ENCODE assay signal across 1 cellular context in genomic region chr21:43916691-43917514, GRCh38.
TF ChIP-seq lines count a peak whose summit lies in the region.

No MANE protein-coding gene starts in this region.

TF ChIP-seq in K562, 482 proteins besides CTCF, POLR2A, EP300 and RAD21 (continued from another document):
- TF ChIP-seq CHD7 (IDR thresholded peaks at IDR 0.05; ENCODE audit: low read depth, low read length) (no peak), CCNT2 (IDR thresholded peaks at IDR 0.05; ENCODE audit: borderline replicate concordance, extremely low read depth, insufficient read length, low read depth, low read length) (no peak), FOXA3 (CRISPR knock-in tag; conservative IDR thresholded peaks at IDR 0.05 in 1 of 2, IDR thresholded peaks at IDR 0.05 in 1 of 2) (no peak; a peak in 1 of 4 replicates), SREBF1 (IDR thresholded peaks at IDR 0.05; ENCODE audit: borderline replicate concordance, low read depth, low read length) (no peak), ZNF253 (CRISPR knock-in tag; conservative IDR thresholded peaks at IDR 0.05) (no peak), SP1 (CRISPR knock-in tag; IDR thresholded peaks at IDR 0.05) (no peak), ZNF695 (CRISPR knock-in tag; IDR thresholded peaks at IDR 0.05) (no peak), ZNF274 (IDR thresholded peaks at IDR 0.05; ENCODE audit: borderline replicate concordance, low read depth, low read length) (no peak), U2AF2 (optimal IDR thresholded peaks at IDR 0.05; ENCODE audit: low read depth, low read length) (no peak), CSDE1 (IDR thresholded peaks at IDR 0.05) (no peak), HNRNPL (IDR thresholded peaks at IDR 0.05; ENCODE audit: low read depth, low read length) (no peak), TCFL5 (CRISPR knock-in tag; conservative IDR thresholded peaks at IDR 0.05) (no peak), CREB1 (IDR thresholded peaks at IDR 0.05) (no peak), CREB1 (CRISPR knock-in tag; IDR thresholded peaks at IDR 0.05) (no peak), ZNF395 (CRISPR knock-in tag; IDR thresholded peaks at IDR 0.05) (0 out of 2 replicates have a peak, but pooled peaks have one; percentile 62), NUFIP1 (IDR thresholded peaks at IDR 0.05; ENCODE audit: partially characterized antibody) (no peak), ELF1 (tag; IDR thresholded peaks at IDR 0.05) (no peak), TAF1 (IDR thresholded peaks at IDR 0.05; ENCODE audit: control insufficient read depth, extremely low read depth, insufficient read depth, low read length, severe bottlenecking) (peak; percentile 49), FOXK2 (conservative IDR thresholded peaks at IDR 0.05 in 1 of 2, IDR thresholded peaks at IDR 0.05 in 1 of 2; ENCODE audit: low read depth in 2 of 2) (0 out of 4 replicates have a peak, but pooled peaks of 1 of the 2 experiments have one; percentile 10), ZNF407 (IDR thresholded peaks at IDR 0.05; ENCODE audit: low read depth) (no peak), HOXB6 (CRISPR knock-in tag; IDR thresholded peaks at IDR 0.05; ENCODE audit: borderline replicate concordance) (no peak), BRCA1 (IDR thresholded peaks at IDR 0.05) (no peak), BRCA1 (CRISPR knock-in tag; IDR thresholded peaks at IDR 0.05) (no peak), LEF1 (IDR thresholded peaks at IDR 0.05) (no peak), EZH2 (IDR thresholded peaks at IDR 0.05; ENCODE audit: borderline replicate concordance, low read depth, low read length) (no peak)
- TF ChIP-seq, protein P1, sequence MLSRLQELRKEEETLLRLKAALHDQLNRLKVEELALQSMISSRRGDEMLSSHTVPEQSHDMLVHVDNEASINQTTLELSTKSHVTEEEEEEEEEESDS (CRISPR knock-in tag; IDR thresholded peaks at IDR 0.05): no peak
- TF ChIP-seq, protein P2, sequence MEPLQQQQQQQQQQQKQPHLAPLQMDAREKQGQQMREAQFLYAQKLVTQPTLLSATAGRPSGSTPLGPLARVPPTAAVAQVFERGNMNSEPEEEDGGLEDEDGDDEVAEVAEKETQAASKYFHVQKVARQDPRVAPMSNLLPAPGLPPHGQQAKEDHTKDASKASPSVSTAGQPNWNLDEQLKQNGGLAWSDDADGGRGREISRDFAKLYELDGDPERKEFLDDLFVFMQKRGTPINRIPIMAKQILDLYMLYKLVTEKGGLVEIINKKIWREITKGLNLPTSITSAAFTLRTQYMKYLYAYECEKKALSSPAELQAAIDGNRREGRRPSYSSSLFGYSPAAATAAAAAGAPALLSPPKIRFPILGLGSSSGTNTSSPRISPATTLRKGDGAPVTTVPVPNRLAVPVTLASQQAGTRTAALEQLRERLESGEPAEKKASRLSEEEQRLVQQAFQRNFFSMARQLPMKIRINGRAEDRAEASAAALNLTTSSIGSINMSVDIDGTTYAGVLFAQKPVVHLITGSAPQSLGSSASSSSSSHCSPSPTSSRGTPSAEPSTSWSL (CRISPR knock-in tag; IDR thresholded peaks at IDR 0.05; ENCODE audit: borderline replicate concordance): no peak
- TF ChIP-seq, protein P3, sequence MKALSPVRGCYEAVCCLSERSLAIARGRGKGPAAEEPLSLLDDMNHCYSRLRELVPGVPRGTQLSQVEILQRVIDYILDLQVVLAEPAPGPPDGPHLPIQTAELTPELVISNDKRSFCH (CRISPR knock-in tag; IDR thresholded peaks at IDR 0.05): no peak
- TF ChIP-seq, protein P3 (tag; IDR thresholded peaks at IDR 0.05): peak; percentile 58
- TF ChIP-seq, protein P4, sequence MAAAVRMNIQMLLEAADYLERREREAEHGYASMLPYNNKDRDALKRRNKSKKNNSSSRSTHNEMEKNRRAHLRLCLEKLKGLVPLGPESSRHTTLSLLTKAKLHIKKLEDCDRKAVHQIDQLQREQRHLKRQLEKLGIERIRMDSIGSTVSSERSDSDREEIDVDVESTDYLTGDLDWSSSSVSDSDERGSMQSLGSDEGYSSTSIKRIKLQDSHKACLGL (CRISPR knock-in tag; IDR thresholded peaks at IDR 0.05; ENCODE audit: borderline replicate concordance, poor library complexity, severe bottlenecking): no peak
